Comparison of ENCODE assay signal across 1 cellular context in the genomic region with DNA sequence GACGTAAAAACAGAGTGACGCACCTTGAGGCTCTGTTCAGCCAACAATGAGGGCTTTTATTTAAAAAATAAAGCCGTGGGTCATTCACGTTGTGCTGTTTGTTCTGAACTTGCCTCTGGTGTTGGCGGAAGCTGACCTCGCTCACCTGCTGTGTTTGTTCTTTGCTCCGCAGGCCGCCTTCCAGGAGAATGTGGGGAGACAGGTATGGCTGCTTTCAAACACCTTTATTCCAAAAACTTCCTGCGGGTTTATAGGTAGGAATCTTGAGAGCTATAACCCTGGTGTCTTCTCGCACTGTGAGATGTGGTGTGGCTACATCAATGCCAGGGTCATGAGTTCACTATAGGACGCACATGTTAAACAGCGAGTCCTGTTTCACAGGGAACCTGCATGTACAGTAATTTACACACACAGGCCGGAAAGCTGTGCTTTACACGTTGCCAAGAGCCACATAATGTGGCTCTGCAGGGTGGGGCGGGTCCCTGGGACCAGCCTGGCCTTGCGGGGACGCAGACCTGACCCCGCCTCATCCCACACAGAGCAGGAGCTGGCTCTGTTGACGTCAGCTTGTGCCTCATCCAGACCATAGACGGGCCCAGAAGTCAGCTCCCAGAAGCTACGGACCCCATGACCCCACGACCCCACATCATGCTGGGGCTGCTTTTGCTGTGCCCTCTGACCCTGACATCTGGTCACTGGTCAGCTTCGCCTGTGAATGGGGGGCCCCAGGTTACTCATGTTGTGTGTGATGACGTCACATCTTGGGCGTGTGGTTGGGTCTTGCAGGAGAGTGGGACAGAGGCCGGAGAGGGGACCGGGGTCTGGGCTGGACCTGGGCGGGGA.
TF ChIP-seq lines count a peak whose summit lies in the region.

No MANE protein-coding gene starts in this region.

TF ChIP-seq in HepG2, 621 proteins besides CTCF, POLR2A, EP300 and RAD21 (continued from another document and continues in another):
- TF ChIP-seq, protein P1, sequence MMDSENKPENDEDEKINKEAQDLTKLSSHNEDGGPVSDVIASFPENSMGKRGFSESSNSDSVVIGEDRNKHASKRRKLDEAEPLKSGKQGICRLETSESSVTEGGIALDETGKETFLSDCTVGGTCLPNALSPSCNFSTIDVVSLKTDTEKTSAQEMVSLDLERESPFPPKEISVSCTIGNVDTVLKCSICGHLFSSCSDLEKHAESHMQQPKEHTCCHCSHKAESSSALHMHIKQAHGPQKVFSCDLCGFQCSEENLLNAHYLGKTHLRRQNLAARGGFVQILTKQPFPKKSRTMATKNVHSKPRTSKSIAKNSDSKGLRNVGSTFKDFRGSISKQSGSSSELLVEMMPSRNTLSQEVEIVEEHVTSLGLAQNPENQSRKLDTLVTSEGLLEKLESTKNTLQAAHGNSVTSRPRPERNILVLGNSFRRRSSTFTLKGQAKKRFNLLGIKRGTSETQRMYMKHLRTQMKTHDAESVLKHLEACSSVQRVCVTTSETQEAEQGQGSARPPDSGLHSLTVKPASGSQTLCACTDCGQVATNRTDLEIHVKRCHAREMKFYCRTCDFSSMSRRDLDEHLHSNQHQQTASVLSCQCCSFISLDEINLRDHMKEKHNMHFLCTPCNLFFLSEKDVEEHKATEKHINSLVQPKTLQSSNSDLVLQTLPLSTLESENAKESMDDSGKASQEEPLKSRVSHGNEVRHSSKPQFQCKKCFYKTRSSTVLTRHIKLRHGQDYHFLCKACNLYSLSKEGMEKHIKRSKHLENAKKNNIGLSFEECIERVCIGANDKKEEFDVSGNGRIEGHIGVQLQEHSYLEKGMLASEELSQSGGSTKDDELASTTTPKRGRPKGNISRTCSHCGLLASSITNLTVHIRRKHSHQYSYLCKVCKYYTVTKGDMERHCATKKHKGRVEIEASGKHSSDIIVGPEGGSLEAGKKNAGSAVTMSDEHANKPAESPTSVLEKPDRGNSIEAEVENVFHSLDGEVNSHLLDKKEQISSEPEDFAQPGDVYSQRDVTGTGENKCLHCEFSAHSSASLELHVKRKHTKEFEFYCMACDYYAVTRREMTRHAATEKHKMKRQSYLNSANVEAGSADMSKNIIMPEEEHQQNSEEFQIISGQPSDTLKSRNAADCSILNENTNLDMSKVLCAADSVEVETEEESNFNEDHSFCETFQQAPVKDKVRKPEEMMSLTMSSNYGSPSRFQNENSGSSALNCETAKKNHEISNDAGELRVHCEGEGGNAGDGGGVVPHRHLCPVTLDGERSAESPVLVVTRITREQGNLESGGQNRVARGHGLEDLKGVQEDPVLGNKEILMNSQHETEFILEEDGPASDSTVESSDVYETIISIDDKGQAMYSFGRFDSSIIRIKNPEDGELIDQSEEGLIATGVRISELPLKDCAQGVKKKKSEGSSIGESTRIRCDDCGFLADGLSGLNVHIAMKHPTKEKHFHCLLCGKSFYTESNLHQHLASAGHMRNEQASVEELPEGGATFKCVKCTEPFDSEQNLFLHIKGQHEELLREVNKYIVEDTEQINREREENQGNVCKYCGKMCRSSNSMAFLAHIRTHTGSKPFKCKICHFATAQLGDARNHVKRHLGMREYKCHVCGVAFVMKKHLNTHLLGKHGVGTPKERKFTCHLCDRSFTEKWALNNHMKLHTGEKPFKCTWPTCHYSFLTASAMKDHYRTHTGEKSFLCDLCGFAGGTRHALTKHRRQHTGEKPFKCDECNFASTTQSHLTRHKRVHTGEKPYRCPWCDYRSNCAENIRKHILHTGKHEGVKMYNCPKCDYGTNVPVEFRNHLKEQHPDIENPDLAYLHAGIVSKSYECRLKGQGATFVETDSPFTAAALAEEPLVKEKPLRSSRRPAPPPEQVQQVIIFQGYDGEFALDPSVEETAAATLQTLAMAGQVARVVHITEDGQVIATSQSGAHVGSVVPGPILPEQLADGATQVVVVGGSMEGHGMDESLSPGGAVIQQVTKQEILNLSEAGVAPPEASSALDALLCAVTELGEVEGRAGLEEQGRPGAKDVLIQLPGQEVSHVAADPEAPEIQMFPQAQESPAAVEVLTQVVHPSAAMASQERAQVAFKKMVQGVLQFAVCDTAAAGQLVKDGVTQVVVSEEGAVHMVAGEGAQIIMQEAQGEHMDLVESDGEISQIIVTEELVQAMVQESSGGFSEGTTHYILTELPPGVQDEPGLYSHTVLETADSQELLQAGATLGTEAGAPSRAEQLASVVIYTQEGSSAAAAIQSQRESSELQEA (CRISPR knock-in tag; IDR thresholded peaks at IDR 0.05; ENCODE audit: not compliant biosample characterization), result no peak
- TF ChIP-seq ZNF207 (IDR thresholded peaks at IDR 0.05; ENCODE audit: borderline replicate concordance), result no peak
- TF ChIP-seq BORCS8-MEF2B (CRISPR knock-in tag; IDR thresholded peaks at IDR 0.05), result peak; percentile 73; the same call in 1 of the 2 replicates
- no peak for TF ChIP-seq THYN1 (CRISPR knock-in tag; IDR thresholded peaks at IDR 0.05; ENCODE audit: borderline replicate concordance, low read depth)
- TF ChIP-seq MAF1 (CRISPR knock-in tag; IDR thresholded peaks at IDR 0.05; ENCODE audit: borderline replicate concordance), result no peak
- TF ChIP-seq RFX1 (IDR thresholded peaks at IDR 0.05), result no peak
- peak; percentile 71 for TF ChIP-seq RXRB (CRISPR knock-in tag; IDR thresholded peaks at IDR 0.05; ENCODE audit: borderline replicate concordance)
- TF ChIP-seq RCOR2 (CRISPR knock-in tag; IDR thresholded peaks at IDR 0.05), result 0 out of 2 replicates have a peak, but pooled peaks have one; percentile 73
- no peak for TF ChIP-seq POLR2AphosphoS2 (IDR thresholded peaks at IDR 0.05; ENCODE audit: low read depth, low read length)
- TF ChIP-seq, protein P2, sequence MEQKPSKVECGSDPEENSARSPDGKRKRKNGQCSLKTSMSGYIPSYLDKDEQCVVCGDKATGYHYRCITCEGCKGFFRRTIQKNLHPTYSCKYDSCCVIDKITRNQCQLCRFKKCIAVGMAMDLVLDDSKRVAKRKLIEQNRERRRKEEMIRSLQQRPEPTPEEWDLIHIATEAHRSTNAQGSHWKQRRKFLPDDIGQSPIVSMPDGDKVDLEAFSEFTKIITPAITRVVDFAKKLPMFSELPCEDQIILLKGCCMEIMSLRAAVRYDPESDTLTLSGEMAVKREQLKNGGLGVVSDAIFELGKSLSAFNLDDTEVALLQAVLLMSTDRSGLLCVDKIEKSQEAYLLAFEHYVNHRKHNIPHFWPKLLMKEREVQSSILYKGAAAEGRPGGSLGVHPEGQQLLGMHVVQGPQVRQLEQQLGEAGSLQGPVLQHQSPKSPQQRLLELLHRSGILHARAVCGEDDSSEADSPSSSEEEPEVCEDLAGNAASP (CRISPR knock-in tag; IDR thresholded peaks at IDR 0.05; ENCODE audit: borderline replicate concordance), result peak; percentile 31; the same call in 1 of the 2 replicates
- 0 out of 2 replicates have a peak, but pooled peaks have one; percentile 35 for TF ChIP-seq THAP11 (CRISPR knock-in tag; IDR thresholded peaks at IDR 0.05)
- TF ChIP-seq TARDBP (CRISPR knock-in tag; IDR thresholded peaks at IDR 0.05), result peak; percentile 75; the same call in 1 of the 2 replicates
- TF ChIP-seq, protein P3, sequence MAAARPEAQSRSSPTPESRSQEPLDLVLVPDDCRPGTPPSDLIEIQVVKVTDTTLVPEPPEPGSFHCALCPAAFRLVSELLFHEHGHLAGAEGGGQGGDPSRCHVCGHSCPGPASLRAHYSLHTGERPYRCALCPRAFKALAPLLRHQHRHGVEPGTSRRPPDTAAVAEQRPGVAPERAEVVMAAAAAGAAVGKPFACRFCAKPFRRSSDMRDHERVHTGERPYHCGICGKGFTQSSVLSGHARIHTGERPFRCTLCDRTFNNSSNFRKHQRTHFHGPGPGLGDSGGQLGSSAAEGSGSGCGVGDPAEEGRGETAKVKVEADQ (CRISPR knock-in tag; IDR thresholded peaks at IDR 0.05; ENCODE audit: borderline replicate concordance), result 0 out of 2 replicates have a peak, but pooled peaks have one; percentile 23
- TF ChIP-seq PHF21A (CRISPR knock-in tag; IDR thresholded peaks at IDR 0.05), result peak; percentile 71
- TF ChIP-seq SOX6 (IDR thresholded peaks at IDR 0.05), result no peak
- TF ChIP-seq SOX6 (CRISPR knock-in tag; IDR thresholded peaks at IDR 0.05), result peak; percentile 89
- TF ChIP-seq, protein P4, sequence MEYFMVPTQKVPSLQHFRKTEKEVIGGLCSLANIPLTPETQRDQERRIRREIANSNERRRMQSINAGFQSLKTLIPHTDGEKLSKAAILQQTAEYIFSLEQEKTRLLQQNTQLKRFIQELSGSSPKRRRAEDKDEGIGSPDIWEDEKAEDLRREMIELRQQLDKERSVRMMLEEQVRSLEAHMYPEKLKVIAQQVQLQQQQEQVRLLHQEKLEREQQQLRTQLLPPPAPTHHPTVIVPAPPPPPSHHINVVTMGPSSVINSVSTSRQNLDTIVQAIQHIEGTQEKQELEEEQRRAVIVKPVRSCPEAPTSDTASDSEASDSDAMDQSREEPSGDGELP (IDR thresholded peaks at IDR 0.05; ENCODE audit: borderline replicate concordance, low read depth), result peak; percentile 69; the same call in 1 of the 2 replicates
- TF ChIP-seq FOXA3 (CRISPR knock-in tag; IDR thresholded peaks at IDR 0.05), result peak; percentile 80
- peak; percentile 54; the same call in 1 of the 2 replicates for TF ChIP-seq NCOR1 (IDR thresholded peaks at IDR 0.05; ENCODE audit: borderline replicate concordance, low read length)
- TF ChIP-seq, protein P5, sequence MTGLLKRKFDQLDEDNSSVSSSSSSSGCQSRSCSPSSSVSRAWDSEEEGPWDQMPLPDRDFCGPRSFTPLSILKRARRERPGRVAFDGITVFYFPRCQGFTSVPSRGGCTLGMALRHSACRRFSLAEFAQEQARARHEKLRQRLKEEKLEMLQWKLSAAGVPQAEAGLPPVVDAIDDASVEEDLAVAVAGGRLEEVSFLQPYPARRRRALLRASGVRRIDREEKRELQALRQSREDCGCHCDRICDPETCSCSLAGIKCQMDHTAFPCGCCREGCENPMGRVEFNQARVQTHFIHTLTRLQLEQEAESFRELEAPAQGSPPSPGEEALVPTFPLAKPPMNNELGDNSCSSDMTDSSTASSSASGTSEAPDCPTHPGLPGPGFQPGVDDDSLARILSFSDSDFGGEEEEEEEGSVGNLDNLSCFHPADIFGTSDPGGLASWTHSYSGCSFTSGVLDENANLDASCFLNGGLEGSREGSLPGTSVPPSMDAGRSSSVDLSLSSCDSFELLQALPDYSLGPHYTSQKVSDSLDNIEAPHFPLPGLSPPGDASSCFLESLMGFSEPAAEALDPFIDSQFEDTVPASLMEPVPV (CRISPR knock-in tag; IDR thresholded peaks at IDR 0.05), result 0 out of 2 replicates have a peak, but pooled peaks have one; percentile 54
- peak; percentile 46; the same call in 1 of the 2 replicates for TF ChIP-seq FOXJ3 (CRISPR knock-in tag; IDR thresholded peaks at IDR 0.05; ENCODE audit: borderline replicate concordance)
- TF ChIP-seq ELF1 (CRISPR knock-in tag; IDR thresholded peaks at IDR 0.05), result 0 out of 2 replicates have a peak, but pooled peaks have one; percentile 31
- peak; percentile 56; the same call in 1 of the 2 replicates for TF ChIP-seq PITX1 (CRISPR knock-in tag; IDR thresholded peaks at IDR 0.05)
- no peak for TF ChIP-seq ZNF644 (CRISPR knock-in tag; IDR thresholded peaks at IDR 0.05; ENCODE audit: low read depth)
- TF ChIP-seq, protein P6, sequence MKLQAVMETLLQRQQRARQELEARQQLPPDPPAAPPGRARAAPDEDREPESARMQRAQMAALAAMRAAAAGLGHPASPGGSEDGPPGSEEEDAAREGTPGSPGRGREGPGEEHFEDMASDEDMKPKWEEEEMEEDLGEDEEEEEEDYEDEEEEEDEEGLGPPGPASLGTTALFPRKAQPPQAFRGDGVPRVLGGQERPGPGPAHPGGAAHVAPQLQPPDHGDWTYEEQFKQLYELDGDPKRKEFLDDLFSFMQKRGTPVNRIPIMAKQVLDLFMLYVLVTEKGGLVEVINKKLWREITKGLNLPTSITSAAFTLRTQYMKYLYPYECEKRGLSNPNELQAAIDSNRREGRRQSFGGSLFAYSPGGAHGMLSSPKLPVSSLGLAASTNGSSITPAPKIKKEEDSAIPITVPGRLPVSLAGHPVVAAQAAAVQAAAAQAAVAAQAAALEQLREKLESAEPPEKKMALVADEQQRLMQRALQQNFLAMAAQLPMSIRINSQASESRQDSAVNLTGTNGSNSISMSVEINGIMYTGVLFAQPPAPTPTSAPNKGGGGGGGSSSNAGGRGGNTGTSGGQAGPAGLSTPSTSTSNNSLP (IDR thresholded peaks at IDR 0.05; ENCODE audit: low read depth, low read length), result peak; percentile 54
- 0 out of 2 replicates have a peak, but pooled peaks have one; percentile 17 for TF ChIP-seq EHMT2 (IDR thresholded peaks at IDR 0.05; ENCODE audit: borderline replicate concordance, low read depth, low read length)
- TF ChIP-seq, protein P7, sequence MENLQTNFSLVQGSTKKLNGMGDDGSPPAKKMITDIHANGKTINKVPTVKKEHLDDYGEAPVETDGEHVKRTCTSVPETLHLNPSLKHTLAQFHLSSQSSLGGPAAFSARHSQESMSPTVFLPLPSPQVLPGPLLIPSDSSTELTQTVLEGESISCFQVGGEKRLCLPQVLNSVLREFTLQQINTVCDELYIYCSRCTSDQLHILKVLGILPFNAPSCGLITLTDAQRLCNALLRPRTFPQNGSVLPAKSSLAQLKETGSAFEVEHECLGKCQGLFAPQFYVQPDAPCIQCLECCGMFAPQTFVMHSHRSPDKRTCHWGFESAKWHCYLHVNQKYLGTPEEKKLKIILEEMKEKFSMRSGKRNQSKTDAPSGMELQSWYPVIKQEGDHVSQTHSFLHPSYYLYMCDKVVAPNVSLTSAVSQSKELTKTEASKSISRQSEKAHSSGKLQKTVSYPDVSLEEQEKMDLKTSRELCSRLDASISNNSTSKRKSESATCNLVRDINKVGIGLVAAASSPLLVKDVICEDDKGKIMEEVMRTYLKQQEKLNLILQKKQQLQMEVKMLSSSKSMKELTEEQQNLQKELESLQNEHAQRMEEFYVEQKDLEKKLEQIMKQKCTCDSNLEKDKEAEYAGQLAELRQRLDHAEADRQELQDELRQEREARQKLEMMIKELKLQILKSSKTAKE (CRISPR knock-in tag; IDR thresholded peaks at IDR 0.05; ENCODE audit: borderline replicate concordance), result peak; percentile 67; the same call in 1 of the 2 replicates
- TF ChIP-seq, protein P8, sequence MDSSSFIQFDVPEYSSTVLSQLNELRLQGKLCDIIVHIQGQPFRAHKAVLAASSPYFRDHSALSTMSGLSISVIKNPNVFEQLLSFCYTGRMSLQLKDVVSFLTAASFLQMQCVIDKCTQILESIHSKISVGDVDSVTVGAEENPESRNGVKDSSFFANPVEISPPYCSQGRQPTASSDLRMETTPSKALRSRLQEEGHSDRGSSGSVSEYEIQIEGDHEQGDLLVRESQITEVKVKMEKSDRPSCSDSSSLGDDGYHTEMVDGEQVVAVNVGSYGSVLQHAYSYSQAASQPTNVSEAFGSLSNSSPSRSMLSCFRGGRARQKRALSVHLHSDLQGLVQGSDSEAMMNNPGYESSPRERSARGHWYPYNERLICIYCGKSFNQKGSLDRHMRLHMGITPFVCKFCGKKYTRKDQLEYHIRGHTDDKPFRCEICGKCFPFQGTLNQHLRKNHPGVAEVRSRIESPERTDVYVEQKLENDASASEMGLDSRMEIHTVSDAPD (CRISPR knock-in tag; IDR thresholded peaks at IDR 0.05), result 0 out of 2 replicates have a peak, but pooled peaks have one; percentile 38
- TF ChIP-seq, protein P9, sequence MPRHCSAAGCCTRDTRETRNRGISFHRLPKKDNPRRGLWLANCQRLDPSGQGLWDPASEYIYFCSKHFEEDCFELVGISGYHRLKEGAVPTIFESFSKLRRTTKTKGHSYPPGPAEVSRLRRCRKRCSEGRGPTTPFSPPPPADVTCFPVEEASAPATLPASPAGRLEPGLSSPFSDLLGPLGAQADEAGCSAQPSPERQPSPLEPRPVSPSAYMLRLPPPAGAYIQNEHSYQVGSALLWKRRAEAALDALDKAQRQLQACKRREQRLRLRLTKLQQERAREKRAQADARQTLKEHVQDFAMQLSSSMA (CRISPR knock-in tag; IDR thresholded peaks at IDR 0.05), result 0 out of 2 replicates have a peak, but pooled peaks have one; percentile 71
